Comparison of ENCODE assay signal across 8 cellular contexts in the genomic region with DNA sequence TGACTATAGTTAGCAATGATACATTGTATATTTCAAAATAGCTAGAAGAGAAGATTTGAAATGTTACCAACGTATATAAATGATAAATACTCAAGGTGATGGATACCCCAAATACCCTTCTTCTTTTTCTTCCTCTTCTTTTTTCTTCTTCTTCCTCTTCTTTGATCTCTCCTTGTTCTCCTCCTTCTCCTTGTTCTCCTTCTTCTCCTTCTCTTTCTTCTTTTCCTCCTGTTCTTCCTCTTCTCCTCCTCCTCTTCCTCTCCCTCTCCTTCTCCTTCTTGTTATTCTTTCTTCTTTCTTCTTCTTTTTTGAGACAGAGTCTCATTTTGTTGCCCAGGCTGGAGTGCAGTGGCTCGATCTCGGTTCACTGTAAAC. TPM values are rescaled to one million over a fixed set of nuclear protein-coding genes. Genes with fewer than 3 reads are reported as not detected.
DNase-seq lines count a peak whose midpoint lies in the region; ATAC-seq, FAIRE-seq and TF ChIP-seq lines count a peak whose summit lies in the region.

No MANE protein-coding gene starts in this region.

- peaks cover 3% of the 10 kb centered on the region for H3K36me3 Mint-ChIP-seq in neural crest cell (ENCODE audit: low read depth)

- H3K4me1 ChIP-seq in KMS-11 (ENCODE audit: low read depth, poor library complexity, severe bottlenecking) (no peaks in the 10 kb centered on the region), H1 (replicated peaks in 1 of 4; ENCODE audit: control insufficient read depth in 3 of 4, insufficient read depth in 4 of 4, low read length in 3 of 4) (peaks cover 0 to 3% (median 0%) of the 10 kb centered on the region in 4 experiments; a peak in 1 of 7 replicates)

- H2BK12ac ChIP-seq in H1 (ENCODE audit: low read depth, low read length) = no peak overlapping the region

- H3K27me3 ChIP-seq in KMS-11 (ENCODE audit: insufficient read depth, low read depth) (no peaks in the 10 kb centered on the region), H1 (replicated peaks in 1 of 4; ENCODE audit: control insufficient read depth in 3 of 4, extremely low read depth in 1 of 4, insufficient read depth in 3 of 4, low read length in 3 of 4) (peaks cover 2 to 22% (median 12%) of the 10 kb centered on the region in 4 experiments)

- peaks cover 5% of the 10 kb centered on the region; the same call in 1 of the 2 replicates for H3K23me2 ChIP-seq in H1 (ENCODE audit: low read depth, low read length)

- no peaks in the 10 kb centered on the region for H3K79me1 ChIP-seq in H1 (ENCODE audit: low read depth, low read length)

- H3K9me3 Mint-ChIP-seq in neural crest cell = peaks cover 16% of the 10 kb centered on the region

- POLR2A ChIA-PET in AG04449 (lab: Yijun Ruan, JAX) (no interaction called here), H1 (lab: Charles Lee; ENCODE audit: partially characterized antibody) (interaction anchor here (0.6 kb wide), 1 partner anchor 569 kb away, joined by 3 read pairs; the partner anchor contains the start of gene AGXT2)

- no peak overlapping the region for H3K4ac ChIP-seq in H1 (replicated peaks; ENCODE audit: insufficient read length, low read depth, low read length)

- TF ChIP-seq EP300 in H1 (IDR thresholded peaks at IDR 0.05; ENCODE audit: borderline replicate concordance in 1 of 2, low read depth in 2 of 2, low read length in 2 of 2) = no peak

- no peak overlapping the region for H2BK120ac ChIP-seq in H1 (replicated peaks; ENCODE audit: low read depth, low read length)

- peaks cover 3% of the 10 kb centered on the region for H3K27me3 Mint-ChIP-seq in neural crest cell (ENCODE audit: low read depth)

- H3K9me3 ChIP-seq in H1 (ENCODE audit: insufficient read depth in 2 of 2, low read depth in 1 of 2, low read length in 1 of 2) = no peaks in the 10 kb centered on the region

- no peak overlapping the region for H2BK5ac ChIP-seq in H1 (ENCODE audit: low read depth, low read length)

- 48% methylated on average over 3 of the region's 3 CpGs; no CpG with 5 or more reads in 1 of the 2 experiments for WGBS in H1 (ENCODE audit: extremely low coverage in 1 of 2, insufficient coverage in 1 of 2, insufficient read length in 1 of 2, insufficient replicate concordance in 2 of 2, low coverage in 1 of 2, low lambda C conversion rate in 2 of 2, missing lambda C conversion rate in 1 of 2), 2 experiments

- H3K36me3 ChIP-seq in KMS-11 (ENCODE audit: insufficient read depth) (no peaks in the 10 kb centered on the region), H1 (ENCODE audit: control insufficient read depth in 2 of 4, insufficient read depth in 4 of 4, low read length in 3 of 4) (no peaks in the 10 kb centered on the region)

- no peak overlapping the region for H3K56ac ChIP-seq in H1 (replicated peaks; ENCODE audit: insufficient read length, low read depth, low read length)

- no peak overlapping the region for H2BK20ac ChIP-seq in H1 (ENCODE audit: low read length)

- H3K4me2 ChIP-seq in KMS-11 = no peak overlapping the region
- H3K4me2 ChIP-seq in H1 (ENCODE audit: insufficient read depth in 1 of 2, low read depth in 2 of 2, low read length in 2 of 2) = peak overlapping the region; percentile 86 to 90

- H3K14ac ChIP-seq in H1 (ENCODE audit: insufficient read length) = no peak overlapping the region

- no peak overlapping the region for H3K23ac ChIP-seq in H1 (ENCODE audit: insufficient read length)

- FAIRE-seq in H1 (lab: Jason Lieb, UNC) = no peak

- ATAC-seq in GM19351 (IDR thresholded peaks at IDR 0.05; ENCODE audit: unreplicated experiment) (no peak), left lobe of liver (no peak)

- TF ChIP-seq CTCF in AG04449 (IDR thresholded peaks at IDR 0.05; ENCODE audit: insufficient read depth, low read length, missing control alignments) (no peak), KMS-11 (conservative IDR thresholded peaks at IDR 0.05; ENCODE audit: low read depth, low read length) (no peak), H1 (IDR thresholded peaks at IDR 0.05; ENCODE audit: control extremely low read depth in 1 of 3, insufficient read depth in 1 of 3, low read depth in 1 of 3, low read length in 3 of 3) (no peak), neural crest cell (conservative IDR thresholded peaks at IDR 0.05) (no peak)

- H4K91ac ChIP-seq in H1 (replicated peaks; ENCODE audit: insufficient read length, low read length) = no peak overlapping the region

- H3K27ac ChIP-seq in KMS-11 (peak overlapping the region; percentile 10; the same call in 1 of the 2 replicates), H1 (ENCODE audit: low read depth, low read length) (no peak overlapping the region)

- peak overlapping the region; percentile 65 for H3K27ac Mint-ChIP-seq in neural crest cell (ENCODE audit: unreplicated experiment)

- H3K4me3 ChIP-seq in AG04449 (ENCODE audit: low read depth, low read length) = peak overlapping the region; percentile 88
- no peak overlapping the region for H3K4me3 ChIP-seq in KMS-11 (IDR thresholded peaks at IDR 0.05; ENCODE audit: insufficient read depth, low read depth, low read length)
- H3K4me3 ChIP-seq in H1 (ENCODE audit: extremely low read depth in 1 of 4, insufficient read depth in 2 of 4, low read depth in 3 of 4, low read length in 4 of 4) = peak overlapping the region in 3 of 4 experiments; percentile 83 to 88 (median 86); a peak in 3 of 8 replicates

- H2BK15ac ChIP-seq in H1 (ENCODE audit: low read length) = no peak overlapping the region

- DNase-seq in AG04449 (ENCODE audit: low read depth, low spot score) = no peak
- DNase-seq in H1 (ENCODE audit: low read depth in 1 of 2, low spot score in 2 of 2) = no peak
- DNase-seq in neural crest cell (ENCODE audit: low read depth, low spot score) = no peak
- DNase-seq in NCI-H82 (lab: John Stamatoyannopoulos, UW) = no peak
- DNase-seq in left lobe of liver (ENCODE audit: low spot score) = no peak
- DNase-seq in NCI-H82 treated with DMSO at 0.1 percent for 48 hours (lab: John Stamatoyannopoulos, UW; ENCODE audit: unreplicated experiment) = no peak

- TF ChIP-seq POLR2A in H1 (IDR thresholded peaks at IDR 0.05; ENCODE audit: control extremely low read depth in 1 of 2, low read depth in 2 of 2, low read length in 2 of 2) = no peak

- H2AK5ac ChIP-seq in H1 (ENCODE audit: low read depth, low read length) = no peak overlapping the region

- H3K9ac ChIP-seq in KMS-11 = peak overlapping the region; percentile 35; the same call in 1 of the 2 replicates
- H3K9ac ChIP-seq in H1 (replicated peaks in 1 of 4; ENCODE audit: extremely low read depth in 1 of 4, low read depth in 3 of 4, low read length in 3 of 4) = no peak overlapping the region

- H3K79me2 ChIP-seq in KMS-11 (ENCODE audit: insufficient read depth, low read depth) (no peaks in the 10 kb centered on the region), H1 (ENCODE audit: control insufficient read depth in 1 of 2, insufficient read depth in 2 of 2, low read length in 2 of 2) (no peaks in the 10 kb centered on the region)

- no peak overlapping the region for H4K5ac ChIP-seq in H1 (ENCODE audit: insufficient read length, low read depth, low read length)

- no peak overlapping the region for H4K8ac ChIP-seq in H1 (ENCODE audit: extremely low read depth, insufficient read depth, low read length)

- peak overlapping the region; percentile 61; the same call in 1 of the 2 replicates for H2AFZ ChIP-seq in KMS-11 (ENCODE audit: low read depth)
- no peak overlapping the region; the same call in 1 of the 2 replicates for H2AFZ ChIP-seq in H1 (ENCODE audit: low read length)

- no peaks in the 10 kb centered on the region for H4K20me1 ChIP-seq in KMS-11 (ENCODE audit: insufficient read depth)
- H4K20me1 ChIP-seq in H1 (replicated peaks in 1 of 2; ENCODE audit: control insufficient read depth in 1 of 2, insufficient read depth in 2 of 2, low read length in 2 of 2) = no peaks in the 10 kb centered on the region

- peak overlapping the region; percentile 97 for H3K4me3 Mint-ChIP-seq in neural crest cell

- H3K4me1 Mint-ChIP-seq in neural crest cell = peaks cover 19% of the 10 kb centered on the region

- TF ChIP-seq RAD21 in H1 (IDR thresholded peaks at IDR 0.05 in 1 of 2, conservative IDR thresholded peaks at IDR 0.05 in 1 of 2; ENCODE audit: low read depth in 2 of 2, low read length in 2 of 2) = no peak

- CTCF ChIA-PET in AG04449 (lab: Yijun Ruan, JAX) (interaction anchor here (0.6 to 5.4 kb wide), 18 partner anchors 9 to 436 kb away, joined by 3 to 86 read pairs (median 4); no protein-coding TSS in a partner anchor), H1 (lab: Charles Lee; ENCODE audit: partially characterized antibody) (interaction anchor here (0.7 to 1.7 kb wide), 10 partner anchors 9 to 448 kb away, joined by 3 to 4 read pairs (median 3); no protein-coding TSS in a partner anchor)

- no peak overlapping the region for H3K18ac ChIP-seq in H1 (ENCODE audit: extremely low read depth, low read length)

TF ChIP-seq in H1, 55 proteins besides CTCF, POLR2A, EP300 and RAD21:
- TF ChIP-seq FOSL1 (IDR thresholded peaks at IDR 0.05; ENCODE audit: insufficient read depth, low read depth, low read length) = no peak
- TF ChIP-seq ZNF274 (IDR thresholded peaks at IDR 0.05; ENCODE audit: borderline replicate concordance, extremely low read depth, low read length) = no peak
- no peak for TF ChIP-seq POU5F1 (IDR thresholded peaks at IDR 0.05; ENCODE audit: low read depth, low read length)
- no peak for TF ChIP-seq CHD1 (IDR thresholded peaks at IDR 0.05; ENCODE audit: low read depth, low read length)
- no peak for TF ChIP-seq ASH2L (IDR thresholded peaks at IDR 0.05; ENCODE audit: low read length)
- TF ChIP-seq RNF2 (IDR thresholded peaks at IDR 0.05; ENCODE audit: borderline replicate concordance, low read depth, low read length, missing control alignments, poor library complexity, severe bottlenecking) = no peak
- TF ChIP-seq TCF12 (IDR thresholded peaks at IDR 0.05; ENCODE audit: low read depth, low read length) = no peak
- no peak for TF ChIP-seq ATF3 (IDR thresholded peaks at IDR 0.05; ENCODE audit: insufficient read depth, low read depth, low read length)

RNA-seq across cellular contexts. Expression of gene SPEF2, which starts 0.6 kb away (rescaled TPM):
- 0.73 and 1.3 TPM in 2 replicates for total RNA-seq in H1 (2021; fragmentation: NEBNext Ultra II Directional; extraction: Animal tissue kit (Norgen Biotek cat#: 25700))
- polyA plus RNA-seq in H1 (2011; rRNA removed) = 0.14 and 0.47 TPM in 2 replicates
- 0.18 TPM for polyA plus RNA-seq in H1 (2011; cell fraction: cytosol; rRNA removed)
- 0.17 TPM for polyA plus RNA-seq in H1 (2011; cell fraction: nucleus; rRNA removed)
- polyA plus RNA-seq in H1 (2012, experiment 1 of 2) = 0.21 to 0.57 TPM (median 0.28 TPM) in 3 of 4 replicates, not detected in the other
- not detected for polyA plus RNA-seq in H1 (2012, experiment 2 of 2)
- polyA plus RNA-seq in H1 (2013, experiment 1 of 2) = 0.30 TPM
- 0.52 TPM for polyA plus RNA-seq in H1 (2013, experiment 2 of 2)
- polyA minus RNA-seq in H1 (2011; rRNA and poly(A)+ RNA removed) = 0.12 and 0.82 TPM in 2 replicates
- polyA minus RNA-seq in H1 (2011; cell fraction: cytosol; rRNA and poly(A)+ RNA removed) = not detected
- polyA minus RNA-seq in H1 (2011; cell fraction: nucleus; rRNA and poly(A)+ RNA removed) = 1.1 TPM
- total RNA-seq in neural crest cell = 6.9 and 7.5 TPM in 2 replicates
- 1.7 TPM for total RNA-seq in left lobe of liver
